Comparison of ENCODE assay signal across 23 cellular contexts in the genomic region with DNA sequence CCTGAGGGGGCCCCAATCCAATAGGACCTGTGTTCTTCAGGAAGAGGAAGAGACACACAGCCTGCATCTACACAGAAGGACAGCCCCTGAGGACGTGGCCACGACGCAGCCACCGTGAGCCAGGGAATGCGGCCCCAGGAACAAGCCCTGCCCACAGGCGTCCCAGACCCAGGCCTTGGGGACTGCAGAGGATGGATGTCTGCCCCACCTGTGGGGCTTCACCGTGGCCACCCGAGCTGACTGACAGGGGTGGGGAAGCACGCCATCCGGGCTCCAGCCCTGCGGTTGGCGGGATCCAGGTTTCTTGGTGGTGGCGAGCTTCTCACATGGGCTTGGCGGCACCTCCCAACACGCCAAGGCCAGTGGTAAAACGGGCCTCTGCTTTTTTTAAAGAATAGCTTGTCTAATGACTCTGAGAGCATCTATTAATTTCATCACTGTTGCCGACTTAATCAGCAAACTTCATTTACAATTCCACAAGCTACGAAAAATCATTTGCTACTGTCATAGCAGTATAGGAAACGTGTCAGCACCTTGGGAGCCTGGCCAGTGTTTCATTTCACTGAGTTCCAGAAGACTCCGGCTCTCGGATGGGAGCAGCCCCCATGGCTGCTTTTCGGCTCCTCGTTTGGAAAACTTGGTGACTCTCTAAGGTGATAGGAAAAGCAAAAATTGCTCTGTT.
DNase-seq lines count a peak whose midpoint lies in the region; ATAC-seq, FAIRE-seq and TF ChIP-seq lines count a peak whose summit lies in the region.
"Had no signal": no experiment of that assay in that cellular context is flagged by ENCODE, and none has a peak within 500 bp of the region (broad histone marks: within the 10 kb centered on the region; RNA-seq: fewer than 3 reads in every experiment).

No MANE protein-coding gene starts in this region.

- no peak for TF ChIP-seq CTCF in left ventricle myocardium inferior (IDR thresholded peaks at IDR 0.05; ENCODE audit: borderline replicate concordance)
- no peak for TF ChIP-seq CTCF in MM.1S (IDR thresholded peaks at IDR 0.05; ENCODE audit: low read length)
- no peak for TF ChIP-seq CTCF in kidney (IDR thresholded peaks at IDR 0.05; ENCODE audit: borderline replicate concordance, extremely low read depth, insufficient read depth)
- no peak for TF ChIP-seq CTCF in testis (IDR thresholded peaks at IDR 0.05)

- intact Hi-C loops in left ventricle myocardium inferior (cut with micrococcal nuclease): no loop called here
- intact Hi-C loops in left ventricle myocardium superior (cut with micrococcal nuclease): no loop called here
- intact Hi-C loops in kidney (cut with DNase I): no loop called here
- intact Hi-C loops in testis (cut with DNase I; ENCODE audit: low total_unique reads): no loop called here

- no peaks in the 10 kb centered on the region for H3K79me1 ChIP-seq in mesenchymal stem cell (replicated peaks; ENCODE audit: low read length, poor library complexity, severe bottlenecking)

- H3K27ac ChIP-seq in left ventricle myocardium inferior (replicated peaks): peak overlapping the region; percentile 46
- peak overlapping the region; percentile 93 for H3K27ac ChIP-seq in MM.1S (ENCODE audit: low read length)
- H3K27ac ChIP-seq in kidney (ENCODE audit: low read depth in 2 of 2, low read length in 2 of 2): no peak overlapping the region
- peak overlapping the region; percentile 33 to 39 for H3K27ac ChIP-seq in testis
- no peak overlapping the region for H3K27ac ChIP-seq in mesenchymal stem cell (ENCODE audit: low read length, poor library complexity, severe bottlenecking)
- H3K27ac ChIP-seq: 22Rv1, C4-2B had no signal

- no peak overlapping the region for H2BK15ac ChIP-seq in mesenchymal stem cell (ENCODE audit: low read depth, poor library complexity, severe bottlenecking)

- WGBS in testis, 2 donors: 75 to 82% methylated on average over 23 of the region's 23 CpGs
- WGBS in mesenchymal stem cell: 86% methylated on average over 23 of the region's 23 CpGs

- no peak overlapping the region for H3K18ac ChIP-seq in mesenchymal stem cell (ENCODE audit: low read depth in 1 of 2, low read length in 2 of 2)

- no peak for TF ChIP-seq POLR2A in testis (IDR thresholded peaks at IDR 0.05)

- H3K4me3 ChIP-seq in left ventricle myocardium inferior (peak overlapping the region; percentile 21), MM.1S (ENCODE audit: low read length) (peak overlapping the region; percentile 24), kidney (ENCODE audit: low read length in 2 of 2) (no peak overlapping the region), testis (no peak overlapping the region), mesenchymal stem cell (ENCODE audit: insufficient read depth in 1 of 2, low read depth in 1 of 2, low read length in 2 of 2) (no peak overlapping the region)
- H3K4me3 ChIP-seq: GM12878 had no signal

- no peak overlapping the region for H3K4ac ChIP-seq in mesenchymal stem cell (ENCODE audit: low read depth in 1 of 2, low read length in 2 of 2)

- H3K23ac ChIP-seq in mesenchymal stem cell (ENCODE audit: low read length in 2 of 2): no peak overlapping the region

- H3F3A ChIP-seq in MM.1S (ENCODE audit: insufficient read depth, low read length): peaks cover 28% of the 10 kb centered on the region

- H3K14ac ChIP-seq in mesenchymal stem cell (ENCODE audit: low read length in 2 of 2): no peak overlapping the region

- H2AFZ ChIP-seq in MM.1S (ENCODE audit: low read length) (peak overlapping the region; percentile 18; the same call in 1 of the 2 replicates), mesenchymal stem cell (ENCODE audit: low read depth, low read length) (no peak overlapping the region)

- no peaks in the 10 kb centered on the region for H4K20me1 ChIP-seq in MM.1S (ENCODE audit: insufficient read depth, low read length)

- H3K9me3 ChIP-seq in left ventricle myocardium inferior (replicated peaks) (no peaks in the 10 kb centered on the region), MM.1S (replicated peaks; ENCODE audit: insufficient read depth, low read length) (no peaks in the 10 kb centered on the region), kidney (ENCODE audit: control insufficient read depth in 1 of 2, low read length in 2 of 2) (no peaks in the 10 kb centered on the region), testis (no peaks in the 10 kb centered on the region), mesenchymal stem cell (ENCODE audit: control insufficient read depth, low read length) (no peaks in the 10 kb centered on the region)
- H3K9me3 ChIP-seq: BE2C had no signal

- peaks cover 13% of the 10 kb centered on the region for H3K4me1 ChIP-seq in left ventricle myocardium inferior
- peaks cover 39% of the 10 kb centered on the region for H3K4me1 ChIP-seq in MM.1S (ENCODE audit: low read length)
- H3K4me1 ChIP-seq in kidney (ENCODE audit: control insufficient read depth in 1 of 2, insufficient read depth in 1 of 2, low read depth in 1 of 2, low read length in 2 of 2): no peaks in the 10 kb centered on the region
- no peaks in the 10 kb centered on the region for H3K4me1 ChIP-seq in testis
- H3K4me1 ChIP-seq in mesenchymal stem cell (ENCODE audit: control insufficient read depth, insufficient read depth, low read depth, low read length): peaks cover 3% of the 10 kb centered on the region
- H3K4me1 ChIP-seq: BE2C had no signal

- no peak overlapping the region for H2AK5ac ChIP-seq in mesenchymal stem cell (ENCODE audit: low read length, severe bottlenecking)

- no peak overlapping the region for H2BK12ac ChIP-seq in mesenchymal stem cell (ENCODE audit: low read length in 2 of 2)

- H2BK5ac ChIP-seq in mesenchymal stem cell (ENCODE audit: low read depth, low read length, poor library complexity, severe bottlenecking): no peak overlapping the region

- FAIRE-seq in kidney (lab: Jason Lieb, UNC): no peak
- FAIRE-seq: A204.1, D721Med, GM12878, GM19239 had no signal

- peak overlapping the region; percentile 66 for H3K9ac ChIP-seq in MM.1S (ENCODE audit: low read length)
- H3K9ac ChIP-seq in kidney (ENCODE audit: low read length in 2 of 2): no peak overlapping the region
- H3K9ac ChIP-seq in mesenchymal stem cell (ENCODE audit: low read length): no peak overlapping the region

- H2BK120ac ChIP-seq in mesenchymal stem cell (ENCODE audit: low read depth, low read length): no peak overlapping the region

- no peak for DNase-seq in left ventricle myocardium inferior
- DNase-seq in left ventricle myocardium superior: no peak
- DNase-seq in MM.1S: peak; percentile 57
- DNase-seq in kidney: peak; percentile 63
- no peak for DNase-seq in testis
- DNase-seq in NCI-H748 treated with DMSO at 0.1 percent for 48 hours (lab: John Stamatoyannopoulos, UW): no peak
- DNase-seq in mesenchymal stem cell: no peak
- DNase-seq in activated CD4-positive, alpha-beta T cell treated with anti-CD3 and anti-CD28 coated beads for 1 hour: no peak
- DNase-seq: BE2C; CD4-positive, alpha-beta T cell; CD8-positive, alpha-beta memory T cell; DMS 273 treated with DMSO at 0.1 percent for 48 hours; DMS79; EL; GDM1; GOT3; HCEC 1CT had no signal

- H3K27me3 ChIP-seq in left ventricle myocardium inferior (ENCODE audit: low read depth) (peaks cover 61% of the 10 kb centered on the region), MM.1S (replicated peaks; ENCODE audit: insufficient read depth, low read length) (no peaks in the 10 kb centered on the region), testis (no peaks in the 10 kb centered on the region), mesenchymal stem cell (ENCODE audit: control insufficient read depth in 1 of 2, insufficient read depth in 1 of 2, low read length in 2 of 2) (no peaks in the 10 kb centered on the region)
- H3K27me3 ChIP-seq: BE2C had no signal

- H3K36me3 ChIP-seq in left ventricle myocardium inferior (no peaks in the 10 kb centered on the region), MM.1S (replicated peaks; ENCODE audit: insufficient read depth, low read length) (no peaks in the 10 kb centered on the region), kidney (ENCODE audit: control insufficient read depth in 1 of 2, insufficient read depth in 2 of 2, low read length in 2 of 2) (no peaks in the 10 kb centered on the region), testis (ENCODE audit: low read depth, missing control alignments) (no peaks in the 10 kb centered on the region), mesenchymal stem cell (ENCODE audit: control insufficient read depth in 1 of 2, insufficient read depth in 2 of 2, low read depth in 1 of 2, low read length in 2 of 2) (no peaks in the 10 kb centered on the region)
- H3K36me3 ChIP-seq: BE2C had no signal

- H4K91ac ChIP-seq in mesenchymal stem cell (ENCODE audit: low read length): no peak overlapping the region

- no peak overlapping the region for H4K8ac ChIP-seq in mesenchymal stem cell (ENCODE audit: low read length)

- ATAC-seq in left ventricle myocardium superior: no peak
- ATAC-seq: GM12878 had no signal

- H3K79me2 ChIP-seq in MM.1S (ENCODE audit: low read length): no peaks in the 10 kb centered on the region

- H3K4me2 ChIP-seq in MM.1S (ENCODE audit: low read depth, low read length) (peak overlapping the region; percentile 84), mesenchymal stem cell (ENCODE audit: low read length, poor library complexity, severe bottlenecking) (no peak overlapping the region)

- H3K9me2 ChIP-seq in MM.1S (replicated peaks; ENCODE audit: insufficient read depth, low read length): no peaks in the 10 kb centered on the region

Comparison
In these comparisons a context has a peak if more than half of its experiments do, and no peak if none do; other contexts are left out.
1. DNase-seq: peak in MM.1S (single experiment) and kidney (single experiment); none in left ventricle myocardium inferior (single experiment), left ventricle myocardium superior (single experiment), testis (single experiment), NCI-H748 treated with DMSO at 0.1 percent for 48 hours (single experiment), mesenchymal stem cell (single experiment) and activated CD4-positive, alpha-beta T cell treated with anti-CD3 and anti-CD28 coated beads for 1 hour (single experiment).
2. H3K27ac ChIP-seq: peak in left ventricle myocardium inferior (single experiment), MM.1S (single experiment) and testis (2 of 2); none in kidney (0 of 2) and mesenchymal stem cell (single experiment).
3. H3K4me3 ChIP-seq: peak in left ventricle myocardium inferior (single experiment) and MM.1S (single experiment); none in kidney (0 of 2), testis (0 of 2) and mesenchymal stem cell (0 of 2).